1 cellular context compared by ENCODE assay signal in genomic region chr10:110822708-110823291, GRCh38.
A peak's percentile ranks its signal among the peaks of the same experiment; 100 is the strongest.
TF ChIP-seq lines count a peak whose summit lies in the region.

No MANE protein-coding gene starts in this region.

TF ChIP-seq in H1, 55 proteins besides CTCF, POLR2A, EP300 and RAD21:
- TF ChIP-seq KDM4A (IDR thresholded peaks at IDR 0.05; ENCODE audit: low read depth, low read length, severe bottlenecking), result no peak
- no peak for TF ChIP-seq CTBP2 (IDR thresholded peaks at IDR 0.05; ENCODE audit: borderline replicate concordance, insufficient read depth, insufficient read length, low read length)
- no peak for TF ChIP-seq YY1 (IDR thresholded peaks at IDR 0.05; ENCODE audit: low read depth, low read length)
- TF ChIP-seq SIN3A (conservative IDR thresholded peaks at IDR 0.05 in 1 of 2, IDR thresholded peaks at IDR 0.05 in 1 of 2; ENCODE audit: low read depth in 1 of 2, low read length in 2 of 2), result no peak; a peak in 1 of 4 replicates
- peak; percentile 82 for TF ChIP-seq ASH2L (IDR thresholded peaks at IDR 0.05; ENCODE audit: low read length)
- 0 out of 2 replicates have a peak, but pooled peaks have one; percentile 53 for TF ChIP-seq RBBP5 (IDR thresholded peaks at IDR 0.05; ENCODE audit: borderline replicate concordance, low read depth, low read length)
